Comparison of ENCODE assay signal across 9 cellular contexts in the genomic region with DNA sequence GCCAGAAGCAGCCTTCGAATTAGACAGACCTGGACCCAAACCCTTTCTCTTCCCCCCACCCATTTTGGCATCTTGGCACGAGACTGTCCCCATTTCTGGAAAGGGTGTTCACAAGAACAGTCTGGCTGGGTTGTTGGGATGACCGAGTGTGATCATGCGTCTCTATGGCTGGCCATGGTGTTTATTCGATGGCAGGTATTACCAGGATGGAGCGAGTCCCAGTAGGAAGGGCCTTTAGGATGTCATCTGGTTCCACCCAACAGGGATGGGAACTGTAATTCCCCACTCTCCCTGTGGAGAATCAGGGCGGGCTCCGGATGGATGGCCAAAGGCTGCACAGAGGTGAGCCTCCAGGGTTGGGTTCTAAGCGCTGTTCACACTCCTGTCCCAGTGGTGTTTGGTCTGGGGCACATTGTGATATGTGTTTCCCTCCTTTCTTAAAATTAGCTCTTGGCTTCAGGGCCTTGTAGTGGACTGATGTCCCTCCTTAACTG. TPM values are rescaled to one million over a fixed set of nuclear protein-coding genes. Genes with fewer than 3 reads are reported as not detected.
DNase-seq lines count a peak whose midpoint lies in the region; ATAC-seq and TF ChIP-seq lines count a peak whose summit lies in the region.
"Had no signal": no experiment of that assay in that cellular context is flagged by ENCODE, and none has a peak within 500 bp of the region (broad histone marks: within the 10 kb centered on the region; RNA-seq: fewer than 3 reads in every experiment).

No MANE protein-coding gene starts in this region.

- H3K27me3 ChIP-seq in MM.1S (replicated peaks; ENCODE audit: insufficient read depth, low read length) (no peaks in the 10 kb centered on the region), dorsolateral prefrontal cortex (no peaks in the 10 kb centered on the region)

- H3K4me1 ChIP-seq in MM.1S (ENCODE audit: low read length), result peaks cover 31% of the 10 kb centered on the region

- H3K36me3 Mint-ChIP-seq in Calu3 (ENCODE audit: insufficient read depth, unreplicated experiment), result peaks cover 15% of the 10 kb centered on the region
- peaks cover 10% of the 10 kb centered on the region for H3K36me3 Mint-ChIP-seq in progenitor cell of endocrine pancreas (ENCODE audit: insufficient read depth)

- H3K27ac Mint-ChIP-seq in Calu3 (ENCODE audit: unreplicated experiment) (peak overlapping the region; percentile 91), progenitor cell of endocrine pancreas (peak overlapping the region; percentile 97)

- no peaks in the 10 kb centered on the region for H3K9me3 Mint-ChIP-seq in Calu3 (ENCODE audit: low read depth, unreplicated experiment)
- peaks cover 9% of the 10 kb centered on the region for H3K9me3 Mint-ChIP-seq in progenitor cell of endocrine pancreas (ENCODE audit: low read depth)

- no peaks in the 10 kb centered on the region for H4K20me1 ChIP-seq in MM.1S (ENCODE audit: insufficient read depth, low read length)

- ATAC-seq in left colon (no peak), esophagus mucosa (no peak)

- H3K27ac ChIP-seq in MM.1S (ENCODE audit: low read length) (peak overlapping the region; percentile 80; the same call in 1 of the 2 replicates), dorsolateral prefrontal cortex (peak overlapping the region in 58 of 59 donors; percentile 49 to 97 (median 88))

- H3K79me2 ChIP-seq in MM.1S (ENCODE audit: low read length), result no peaks in the 10 kb centered on the region

- TF ChIP-seq CTCF in Calu3 (IDR thresholded peaks at IDR 0.05; ENCODE audit: unreplicated experiment) (no peak), MM.1S (IDR thresholded peaks at IDR 0.05; ENCODE audit: low read length) (no peak), dorsolateral prefrontal cortex (IDR thresholded peaks at IDR 0.05 in 54 of 56, conservative IDR thresholded peaks at IDR 0.05 in 2 of 56; ENCODE audit: low read depth in 1 of 56, partially characterized antibody in 56 of 56) (no peak), progenitor cell of endocrine pancreas (IDR thresholded peaks at IDR 0.05; ENCODE audit: unreplicated experiment) (no peak)

- no peak for DNase-seq in Calu3
- DNase-seq in MM.1S, result no peak
- DNase-seq in dorsolateral prefrontal cortex, result no peak
- no peak for DNase-seq in progenitor cell of endocrine pancreas (ENCODE audit: low spot score, unreplicated experiment)
- no peak for DNase-seq in left colon
- DNase-seq in cortex of kidney (lab: John Stamatoyannopoulos, UW), result no peak
- DNase-seq in DMS153 (lab: John Stamatoyannopoulos, UW), result no peak
- DNase-seq: foreskin fibroblast had no signal

- no peaks in the 10 kb centered on the region for H3K27me3 Mint-ChIP-seq in Calu3 (ENCODE audit: unreplicated experiment)
- H3K27me3 Mint-ChIP-seq in progenitor cell of endocrine pancreas, result no peaks in the 10 kb centered on the region

- H3K9ac ChIP-seq in MM.1S (ENCODE audit: low read length), result no peak overlapping the region

- peak overlapping the region; percentile 55 for H2AFZ ChIP-seq in MM.1S (ENCODE audit: low read length)

- H3K4me3 Mint-ChIP-seq in Calu3 (ENCODE audit: low read depth, unreplicated experiment), result no peak overlapping the region
- H3K4me3 Mint-ChIP-seq in progenitor cell of endocrine pancreas (ENCODE audit: low read depth), result no peak overlapping the region

- H3K4me3 ChIP-seq in MM.1S (ENCODE audit: low read length) (no peak overlapping the region), dorsolateral prefrontal cortex (no peak overlapping the region)

- H3K9me3 ChIP-seq in MM.1S (replicated peaks; ENCODE audit: insufficient read depth, low read length), result no peaks in the 10 kb centered on the region

- peak overlapping the region; percentile 62 for H3K4me2 ChIP-seq in MM.1S (ENCODE audit: low read depth, low read length)

- peaks cover 18% of the 10 kb centered on the region for H3F3A ChIP-seq in MM.1S (ENCODE audit: insufficient read depth, low read length)

- CTCF ChIA-PET in Calu3 (lab: Charles Lee), result interaction anchor here (0.7 kb wide), 1 partner anchor 65 kb away, joined by 4 read pairs; no protein-coding TSS in a partner anchor

- peaks cover 30% of the 10 kb centered on the region for H3K4me1 Mint-ChIP-seq in Calu3 (ENCODE audit: low read depth, unreplicated experiment)
- peaks cover 19% of the 10 kb centered on the region for H3K4me1 Mint-ChIP-seq in progenitor cell of endocrine pancreas (ENCODE audit: low read depth)

- BruUV-seq in Calu3 (replicated peaks; lab: Mats Ljungman, UMichigan), result no TSS peak

- no peaks in the 10 kb centered on the region for H3K9me2 ChIP-seq in MM.1S (replicated peaks; ENCODE audit: insufficient read depth, low read length)

- no peaks in the 10 kb centered on the region for H3K36me3 ChIP-seq in MM.1S (replicated peaks; ENCODE audit: insufficient read depth, low read length)

- intact Hi-C loops in Calu3 (cut with micrococcal nuclease; ENCODE audit: unreplicated experiment), result no loop called here
- intact Hi-C loops in dorsolateral prefrontal cortex (cut with DNase I), result loop anchor here in 1 of 2 donors (10.0 kb wide), 1 partner anchor 386 kb away; no protein-coding TSS in a partner anchor
- intact Hi-C loops in left colon (cut with DNase I, micrococcal nuclease), result no loop called here

RNA-seq across cellular contexts. Expression of a gene that starts 33.4 kb away (rescaled TPM):
- 125 and 130 TPM in 2 replicates for total RNA-seq in Calu3 (2022)
- total RNA-seq in dorsolateral prefrontal cortex, result 100 to 1,000 TPM; 104 to 254 (median 186) TPM
- 191 and 193 TPM in 2 replicates for total RNA-seq in progenitor cell of endocrine pancreas
- total RNA-seq in left colon, result 100 to 1,000 TPM; 262 to 348 TPM
- 236 TPM for total RNA-seq in esophagus mucosa
